In genomic region chrX:49243166-49243565, GRCh38 we compare ENCODE assay signal across 1 cellular context.
A peak's percentile ranks its signal among the peaks of the same experiment; 100 is the strongest.
TF ChIP-seq lines count a peak whose summit lies in the region.

No MANE protein-coding gene starts in this region.

TF ChIP-seq in K562, 482 proteins besides CTCF, POLR2A, EP300 and RAD21:
- TF ChIP-seq POLR2AphosphoS2 (IDR thresholded peaks at IDR 0.05; ENCODE audit: low read length) (no peak), RAD51 (IDR thresholded peaks at IDR 0.05; ENCODE audit: borderline replicate concordance, low read depth) (no peak), TFAP4 (CRISPR knock-in tag; IDR thresholded peaks at IDR 0.05; ENCODE audit: borderline replicate concordance) (peak; percentile 17; the same call in 1 of the 2 replicates), NFATC3 (IDR thresholded peaks at IDR 0.05) (no peak), HNRNPLL (IDR thresholded peaks at IDR 0.05; ENCODE audit: low read depth, low read length, poor library complexity, severe bottlenecking) (no peak)
- TF ChIP-seq, protein P1, sequence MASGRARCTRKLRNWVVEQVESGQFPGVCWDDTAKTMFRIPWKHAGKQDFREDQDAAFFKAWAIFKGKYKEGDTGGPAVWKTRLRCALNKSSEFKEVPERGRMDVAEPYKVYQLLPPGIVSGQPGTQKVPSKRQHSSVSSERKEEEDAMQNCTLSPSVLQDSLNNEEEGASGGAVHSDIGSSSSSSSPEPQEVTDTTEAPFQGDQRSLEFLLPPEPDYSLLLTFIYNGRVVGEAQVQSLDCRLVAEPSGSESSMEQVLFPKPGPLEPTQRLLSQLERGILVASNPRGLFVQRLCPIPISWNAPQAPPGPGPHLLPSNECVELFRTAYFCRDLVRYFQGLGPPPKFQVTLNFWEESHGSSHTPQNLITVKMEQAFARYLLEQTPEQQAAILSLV (tag; IDR thresholded peaks at IDR 0.05) = no peak
